In the genomic region with DNA sequence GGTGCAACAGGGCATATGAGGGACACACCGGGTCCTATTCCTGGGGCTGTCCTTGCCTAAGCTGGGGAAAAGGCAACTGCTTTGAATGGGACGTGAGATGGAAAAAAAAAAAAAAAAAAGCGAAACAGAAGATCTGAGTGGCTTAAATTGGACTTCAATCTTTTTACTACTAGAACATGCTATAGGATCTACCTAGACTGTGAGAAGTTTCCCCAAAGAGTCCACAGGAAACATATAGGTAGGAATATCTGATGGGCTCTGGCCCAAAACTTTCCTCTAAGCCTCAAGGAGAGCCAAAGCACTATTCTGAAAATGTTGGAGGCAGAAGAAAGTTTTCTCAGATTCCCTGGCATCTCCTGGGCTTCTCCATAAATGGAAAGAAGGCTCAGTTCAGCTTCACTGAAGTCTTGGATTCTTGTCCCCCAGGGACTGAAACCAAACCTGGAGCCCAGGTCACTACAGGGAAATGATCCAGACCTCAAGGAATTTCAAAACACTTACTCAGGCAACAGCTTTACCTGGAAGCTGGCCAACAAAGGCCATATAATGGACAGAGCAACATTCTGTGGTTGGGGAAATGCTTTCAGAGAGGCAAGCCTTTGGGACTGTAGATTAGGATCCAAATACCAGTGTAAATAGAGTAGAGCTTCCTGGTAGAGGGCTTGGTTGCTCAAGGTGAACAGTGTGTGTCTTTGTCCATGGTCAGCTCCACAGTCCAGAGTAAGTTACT, we compare ENCODE assay signal across 1 cellular context.
TF ChIP-seq lines count a peak whose summit lies in the region.

No MANE protein-coding gene starts in this region.

TF ChIP-seq in HepG2, 621 proteins besides CTCF, POLR2A, EP300 and RAD21 (continued from another document and continues in another):
- TF ChIP-seq ZNF124 (CRISPR knock-in tag; IDR thresholded peaks at IDR 0.05) (peak; percentile 34; the same call in 1 of the 2 replicates), FOXA3 (CRISPR knock-in tag; IDR thresholded peaks at IDR 0.05) (peak; percentile 84), FOXA1 (IDR thresholded peaks at IDR 0.05) (no peak), FOXA1 (CRISPR knock-in tag; IDR thresholded peaks at IDR 0.05) (peak; percentile 85; the same call in 1 of the 2 replicates), PHF21A (CRISPR knock-in tag; IDR thresholded peaks at IDR 0.05) (peak; percentile 83), MIER2 (CRISPR knock-in tag; IDR thresholded peaks at IDR 0.05) (0 out of 2 replicates have a peak, but pooled peaks have one; percentile 37), ZNF264 (CRISPR knock-in tag; IDR thresholded peaks at IDR 0.05) (0 out of 2 replicates have a peak, but pooled peaks have one; percentile 26), ZNF607 (CRISPR knock-in tag; IDR thresholded peaks at IDR 0.05; ENCODE audit: borderline replicate concordance) (no peak), FOSL2 (CRISPR knock-in tag; IDR thresholded peaks at IDR 0.05) (peak; percentile 34; the same call in 1 of the 2 replicates), ESRRA (CRISPR knock-in tag; IDR thresholded peaks at IDR 0.05; ENCODE audit: low read depth) (0 out of 2 replicates have a peak, but pooled peaks have one; percentile 44), SAP130 (CRISPR knock-in tag; IDR thresholded peaks at IDR 0.05; ENCODE audit: low read depth) (peak; percentile 59; the same call in 1 of the 2 replicates), BCL6 (CRISPR knock-in tag; IDR thresholded peaks at IDR 0.05) (peak; percentile 78), EHMT2 (IDR thresholded peaks at IDR 0.05; ENCODE audit: borderline replicate concordance, low read depth, low read length) (peak; percentile 84; the same call in 1 of the 2 replicates), CEBPG (CRISPR knock-in tag; IDR thresholded peaks at IDR 0.05) (peak; percentile 79), ZBTB20 (CRISPR knock-in tag; IDR thresholded peaks at IDR 0.05; ENCODE audit: borderline replicate concordance, low read depth) (peak; percentile 67; the same call in 1 of the 2 replicates), FOXJ3 (CRISPR knock-in tag; IDR thresholded peaks at IDR 0.05; ENCODE audit: borderline replicate concordance) (peak; percentile 83; the same call in 1 of the 2 replicates), CREM (IDR thresholded peaks at IDR 0.05) (peak; percentile 62; the same call in 1 of the 2 replicates), CREM (CRISPR knock-in tag; IDR thresholded peaks at IDR 0.05) (no peak), HOXD1 (CRISPR knock-in tag; IDR thresholded peaks at IDR 0.05) (0 out of 2 replicates have a peak, but pooled peaks have one; percentile 63), WIZ (CRISPR knock-in tag; IDR thresholded peaks at IDR 0.05) (0 out of 2 replicates have a peak, but pooled peaks have one; percentile 59), RORA (CRISPR knock-in tag; IDR thresholded peaks at IDR 0.05) (no peak), CBFB (CRISPR knock-in tag; IDR thresholded peaks at IDR 0.05) (peak; percentile 66), SOX5 (CRISPR knock-in tag; IDR thresholded peaks at IDR 0.05; ENCODE audit: borderline replicate concordance) (peak; percentile 80; the same call in 1 of the 2 replicates), ERF (CRISPR knock-in tag; IDR thresholded peaks at IDR 0.05) (peak; percentile 72; the same call in 1 of the 2 replicates), SOX13 (IDR thresholded peaks at IDR 0.05) (no peak), SOX13 (CRISPR knock-in tag; conservative IDR thresholded peaks at IDR 0.05 in 1 of 2, IDR thresholded peaks at IDR 0.05 in 1 of 2) (peak in 1 of 2 experiments; percentile 72; a peak in 2 of 4 replicates), KAT8 (CRISPR knock-in tag; IDR thresholded peaks at IDR 0.05) (peak; percentile 48; the same call in 1 of the 2 replicates), ZMYM4 (CRISPR knock-in tag; IDR thresholded peaks at IDR 0.05) (peak; percentile 52), GATA4 (IDR thresholded peaks at IDR 0.05; ENCODE audit: borderline replicate concordance, low read depth) (peak; percentile 67; the same call in 1 of the 2 replicates), SP5 (CRISPR knock-in tag; IDR thresholded peaks at IDR 0.05; ENCODE audit: borderline replicate concordance, low read depth) (peak; percentile 24; the same call in 1 of the 2 replicates), MIXL1 (CRISPR knock-in tag; IDR thresholded peaks at IDR 0.05) (peak; percentile 71), NR2F1 (CRISPR knock-in tag; IDR thresholded peaks at IDR 0.05) (no peak), ARID2 (CRISPR knock-in tag; IDR thresholded peaks at IDR 0.05; ENCODE audit: borderline replicate concordance) (0 out of 2 replicates have a peak, but pooled peaks have one; percentile 42), PHB2 (IDR thresholded peaks at IDR 0.05; ENCODE audit: partially characterized antibody) (no peak), FOXP1 (IDR thresholded peaks at IDR 0.05) (no peak), FOXP1 (CRISPR knock-in tag; IDR thresholded peaks at IDR 0.05) (peak; percentile 50; the same call in 1 of the 2 replicates), ELF3 (CRISPR knock-in tag; IDR thresholded peaks at IDR 0.05) (peak; percentile 99), SNRNP70 (IDR thresholded peaks at IDR 0.05; ENCODE audit: low read depth, low read length) (no peak), HMG20B (CRISPR knock-in tag; conservative IDR thresholded peaks at IDR 0.05) (peak; percentile 55; the same call in 1 of the 2 replicates)
- TF ChIP-seq, protein P1, sequence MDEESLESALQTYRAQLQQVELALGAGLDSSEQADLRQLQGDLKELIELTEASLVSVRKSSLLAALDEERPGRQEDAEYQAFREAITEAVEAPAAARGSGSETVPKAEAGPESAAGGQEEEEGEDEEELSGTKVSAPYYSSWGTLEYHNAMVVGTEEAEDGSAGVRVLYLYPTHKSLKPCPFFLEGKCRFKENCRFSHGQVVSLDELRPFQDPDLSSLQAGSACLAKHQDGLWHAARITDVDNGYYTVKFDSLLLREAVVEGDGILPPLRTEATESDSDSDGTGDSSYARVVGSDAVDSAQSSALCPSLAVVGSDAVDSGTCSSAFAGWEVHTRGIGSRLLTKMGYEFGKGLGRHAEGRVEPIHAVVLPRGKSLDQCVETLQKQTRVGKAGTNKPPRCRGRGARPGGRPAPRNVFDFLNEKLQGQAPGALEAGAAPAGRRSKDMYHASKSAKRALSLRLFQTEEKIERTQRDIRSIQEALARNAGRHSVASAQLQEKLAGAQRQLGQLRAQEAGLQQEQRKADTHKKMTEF (CRISPR knock-in tag; IDR thresholded peaks at IDR 0.05), result peak; percentile 51
- TF ChIP-seq, protein P2, sequence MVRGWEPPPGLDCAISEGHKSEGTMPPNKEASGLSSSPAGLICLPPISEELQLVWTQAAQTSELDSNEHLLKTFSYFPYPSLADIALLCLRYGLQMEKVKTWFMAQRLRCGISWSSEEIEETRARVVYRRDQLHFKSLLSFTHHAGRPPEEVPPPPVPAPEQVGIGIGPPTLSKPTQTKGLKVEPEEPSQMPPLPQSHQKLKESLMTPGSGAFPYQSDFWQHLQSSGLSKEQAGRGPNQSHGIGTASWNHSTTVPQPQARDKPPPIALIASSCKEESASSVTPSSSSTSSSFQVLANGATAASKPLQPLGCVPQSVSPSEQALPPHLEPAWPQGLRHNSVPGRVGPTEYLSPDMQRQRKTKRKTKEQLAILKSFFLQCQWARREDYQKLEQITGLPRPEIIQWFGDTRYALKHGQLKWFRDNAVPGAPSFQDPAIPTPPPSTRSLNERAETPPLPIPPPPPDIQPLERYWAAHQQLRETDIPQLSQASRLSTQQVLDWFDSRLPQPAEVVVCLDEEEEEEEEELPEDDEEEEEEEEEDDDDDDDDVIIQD (CRISPR knock-in tag; IDR thresholded peaks at IDR 0.05; ENCODE audit: low read depth), result peak; percentile 58; the same call in 1 of the 2 replicates
- TF ChIP-seq, protein P3, sequence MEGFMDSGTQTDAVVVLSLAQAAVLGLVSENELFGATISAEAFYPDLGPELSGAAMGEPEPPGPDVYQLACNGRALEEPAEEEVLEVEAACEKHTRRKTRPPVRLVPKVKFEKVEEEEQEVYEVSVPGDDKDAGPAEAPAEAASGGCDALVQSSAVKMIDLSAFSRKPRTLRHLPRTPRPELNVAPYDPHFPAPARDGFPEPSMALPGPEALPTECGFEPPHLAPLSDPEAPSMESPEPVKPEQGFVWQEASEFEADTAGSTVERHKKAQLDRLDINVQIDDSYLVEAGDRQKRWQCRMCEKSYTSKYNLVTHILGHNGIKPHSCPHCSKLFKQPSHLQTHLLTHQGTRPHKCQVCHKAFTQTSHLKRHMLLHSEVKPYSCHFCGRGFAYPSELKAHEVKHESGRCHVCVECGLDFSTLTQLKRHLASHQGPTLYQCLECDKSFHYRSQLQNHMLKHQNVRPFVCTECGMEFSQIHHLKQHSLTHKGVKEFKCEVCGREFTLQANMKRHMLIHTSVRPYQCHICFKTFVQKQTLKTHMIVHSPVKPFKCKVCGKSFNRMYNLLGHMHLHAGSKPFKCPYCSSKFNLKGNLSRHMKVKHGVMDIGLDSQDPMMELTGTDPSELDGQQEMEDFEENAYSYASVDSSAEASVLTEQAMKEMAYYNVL (CRISPR knock-in tag; IDR thresholded peaks at IDR 0.05; ENCODE audit: borderline replicate concordance), result peak; percentile 36; the same call in 1 of the 2 replicates
- TF ChIP-seq, protein P4, sequence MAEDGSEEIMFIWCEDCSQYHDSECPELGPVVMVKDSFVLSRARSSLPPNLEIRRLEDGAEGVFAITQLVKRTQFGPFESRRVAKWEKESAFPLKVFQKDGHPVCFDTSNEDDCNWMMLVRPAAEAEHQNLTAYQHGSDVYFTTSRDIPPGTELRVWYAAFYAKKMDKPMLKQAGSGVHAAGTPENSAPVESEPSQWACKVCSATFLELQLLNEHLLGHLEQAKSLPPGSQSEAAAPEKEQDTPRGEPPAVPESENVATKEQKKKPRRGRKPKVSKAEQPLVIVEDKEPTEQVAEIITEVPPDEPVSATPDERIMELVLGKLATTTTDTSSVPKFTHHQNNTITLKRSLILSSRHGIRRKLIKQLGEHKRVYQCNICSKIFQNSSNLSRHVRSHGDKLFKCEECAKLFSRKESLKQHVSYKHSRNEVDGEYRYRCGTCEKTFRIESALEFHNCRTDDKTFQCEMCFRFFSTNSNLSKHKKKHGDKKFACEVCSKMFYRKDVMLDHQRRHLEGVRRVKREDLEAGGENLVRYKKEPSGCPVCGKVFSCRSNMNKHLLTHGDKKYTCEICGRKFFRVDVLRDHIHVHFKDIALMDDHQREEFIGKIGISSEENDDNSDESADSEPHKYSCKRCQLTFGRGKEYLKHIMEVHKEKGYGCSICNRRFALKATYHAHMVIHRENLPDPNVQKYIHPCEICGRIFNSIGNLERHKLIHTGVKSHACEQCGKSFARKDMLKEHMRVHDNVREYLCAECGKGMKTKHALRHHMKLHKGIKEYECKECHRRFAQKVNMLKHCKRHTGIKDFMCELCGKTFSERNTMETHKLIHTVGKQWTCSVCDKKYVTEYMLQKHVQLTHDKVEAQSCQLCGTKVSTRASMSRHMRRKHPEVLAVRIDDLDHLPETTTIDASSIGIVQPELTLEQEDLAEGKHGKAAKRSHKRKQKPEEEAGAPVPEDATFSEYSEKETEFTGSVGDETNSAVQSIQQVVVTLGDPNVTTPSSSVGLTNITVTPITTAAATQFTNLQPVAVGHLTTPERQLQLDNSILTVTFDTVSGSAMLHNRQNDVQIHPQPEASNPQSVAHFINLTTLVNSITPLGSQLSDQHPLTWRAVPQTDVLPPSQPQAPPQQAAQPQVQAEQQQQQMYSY (CRISPR knock-in tag; IDR thresholded peaks at IDR 0.05), result no peak
- TF ChIP-seq, protein P5, sequence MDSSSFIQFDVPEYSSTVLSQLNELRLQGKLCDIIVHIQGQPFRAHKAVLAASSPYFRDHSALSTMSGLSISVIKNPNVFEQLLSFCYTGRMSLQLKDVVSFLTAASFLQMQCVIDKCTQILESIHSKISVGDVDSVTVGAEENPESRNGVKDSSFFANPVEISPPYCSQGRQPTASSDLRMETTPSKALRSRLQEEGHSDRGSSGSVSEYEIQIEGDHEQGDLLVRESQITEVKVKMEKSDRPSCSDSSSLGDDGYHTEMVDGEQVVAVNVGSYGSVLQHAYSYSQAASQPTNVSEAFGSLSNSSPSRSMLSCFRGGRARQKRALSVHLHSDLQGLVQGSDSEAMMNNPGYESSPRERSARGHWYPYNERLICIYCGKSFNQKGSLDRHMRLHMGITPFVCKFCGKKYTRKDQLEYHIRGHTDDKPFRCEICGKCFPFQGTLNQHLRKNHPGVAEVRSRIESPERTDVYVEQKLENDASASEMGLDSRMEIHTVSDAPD (CRISPR knock-in tag; IDR thresholded peaks at IDR 0.05), result peak; percentile 86; the same call in 1 of the 2 replicates
- TF ChIP-seq, protein P6, sequence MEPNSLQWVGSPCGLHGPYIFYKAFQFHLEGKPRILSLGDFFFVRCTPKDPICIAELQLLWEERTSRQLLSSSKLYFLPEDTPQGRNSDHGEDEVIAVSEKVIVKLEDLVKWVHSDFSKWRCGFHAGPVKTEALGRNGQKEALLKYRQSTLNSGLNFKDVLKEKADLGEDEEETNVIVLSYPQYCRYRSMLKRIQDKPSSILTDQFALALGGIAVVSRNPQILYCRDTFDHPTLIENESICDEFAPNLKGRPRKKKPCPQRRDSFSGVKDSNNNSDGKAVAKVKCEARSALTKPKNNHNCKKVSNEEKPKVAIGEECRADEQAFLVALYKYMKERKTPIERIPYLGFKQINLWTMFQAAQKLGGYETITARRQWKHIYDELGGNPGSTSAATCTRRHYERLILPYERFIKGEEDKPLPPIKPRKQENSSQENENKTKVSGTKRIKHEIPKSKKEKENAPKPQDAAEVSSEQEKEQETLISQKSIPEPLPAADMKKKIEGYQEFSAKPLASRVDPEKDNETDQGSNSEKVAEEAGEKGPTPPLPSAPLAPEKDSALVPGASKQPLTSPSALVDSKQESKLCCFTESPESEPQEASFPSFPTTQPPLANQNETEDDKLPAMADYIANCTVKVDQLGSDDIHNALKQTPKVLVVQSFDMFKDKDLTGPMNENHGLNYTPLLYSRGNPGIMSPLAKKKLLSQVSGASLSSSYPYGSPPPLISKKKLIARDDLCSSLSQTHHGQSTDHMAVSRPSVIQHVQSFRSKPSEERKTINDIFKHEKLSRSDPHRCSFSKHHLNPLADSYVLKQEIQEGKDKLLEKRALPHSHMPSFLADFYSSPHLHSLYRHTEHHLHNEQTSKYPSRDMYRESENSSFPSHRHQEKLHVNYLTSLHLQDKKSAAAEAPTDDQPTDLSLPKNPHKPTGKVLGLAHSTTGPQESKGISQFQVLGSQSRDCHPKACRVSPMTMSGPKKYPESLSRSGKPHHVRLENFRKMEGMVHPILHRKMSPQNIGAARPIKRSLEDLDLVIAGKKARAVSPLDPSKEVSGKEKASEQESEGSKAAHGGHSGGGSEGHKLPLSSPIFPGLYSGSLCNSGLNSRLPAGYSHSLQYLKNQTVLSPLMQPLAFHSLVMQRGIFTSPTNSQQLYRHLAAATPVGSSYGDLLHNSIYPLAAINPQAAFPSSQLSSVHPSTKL (CRISPR knock-in tag; IDR thresholded peaks at IDR 0.05), result peak; percentile 92
- TF ChIP-seq, protein P7, sequence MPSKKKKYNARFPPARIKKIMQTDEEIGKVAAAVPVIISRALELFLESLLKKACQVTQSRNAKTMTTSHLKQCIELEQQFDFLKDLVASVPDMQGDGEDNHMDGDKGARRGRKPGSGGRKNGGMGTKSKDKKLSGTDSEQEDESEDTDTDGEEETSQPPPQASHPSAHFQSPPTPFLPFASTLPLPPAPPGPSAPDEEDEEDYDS (CRISPR knock-in tag; IDR thresholded peaks at IDR 0.05), result peak; percentile 30; the same call in 1 of the 2 replicates
- TF ChIP-seq, protein P8, sequence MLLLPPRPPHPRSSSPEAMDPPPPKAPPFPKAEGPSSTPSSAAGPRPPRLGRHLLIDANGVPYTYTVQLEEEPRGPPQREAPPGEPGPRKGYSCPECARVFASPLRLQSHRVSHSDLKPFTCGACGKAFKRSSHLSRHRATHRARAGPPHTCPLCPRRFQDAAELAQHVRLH (CRISPR knock-in tag; IDR thresholded peaks at IDR 0.05; ENCODE audit: borderline replicate concordance, low read depth), result 0 out of 2 replicates have a peak, but pooled peaks have one; percentile 26
